ENCODE assay signal across 10 cellular contexts in genomic region chr10:51063659-51064535, GRCh38. TPM values are rescaled to one million over a fixed set of nuclear protein-coding genes. Genes with fewer than 3 reads are reported as not detected.
A peak's percentile ranks its signal among the peaks of the same experiment; 100 is the strongest.
DNase-seq lines count a peak whose midpoint lies in the region; ATAC-seq and TF ChIP-seq lines count a peak whose summit lies in the region.
"Had no signal": no experiment of that assay in that cellular context is flagged by ENCODE, and none has a peak within 500 bp of the region (broad histone marks: within the 10 kb centered on the region; RNA-seq: fewer than 3 reads in every experiment).

No MANE protein-coding gene starts in this region.

- ATAC-seq in GM18508 (IDR thresholded peaks at IDR 0.05; ENCODE audit: insufficient read depth, unreplicated experiment), result peak; percentile 52
- ATAC-seq in GM21576 (IDR thresholded peaks at IDR 0.05; ENCODE audit: unreplicated experiment), result no peak
- no peak for ATAC-seq in GM18505 (IDR thresholded peaks at IDR 0.05; ENCODE audit: unreplicated experiment)

- no peak overlapping the region for H3K4me2 ChIP-seq in OCI-LY7 (ENCODE audit: low read length)

- H3K4me3 ChIP-seq in OCI-LY7 (ENCODE audit: low read depth, low read length, poor library complexity, severe bottlenecking) (no peak overlapping the region), fibroblast of pulmonary artery (replicated peaks; ENCODE audit: low read depth, low read length) (no peak overlapping the region), sigmoid colon (no peak overlapping the region), suprapubic skin (no peak overlapping the region)
- H3K4me3 ChIP-seq: SJSA1 had no signal

- WGBS in sigmoid colon, 2 donors, result 0 to 1% methylated on average over 2 of the region's 2 CpGs
- whole genome bisulfite sequencing in suprapubic skin, result under 1% methylated on average over 2 of the region's 2 CpGs

- no peaks in the 10 kb centered on the region for H3K36me3 ChIP-seq in OCI-LY7 (ENCODE audit: insufficient read depth, low read length)
- no peaks in the 10 kb centered on the region for H3K36me3 ChIP-seq in sigmoid colon
- H3K36me3 ChIP-seq in suprapubic skin, result no peaks in the 10 kb centered on the region
- H3K36me3 ChIP-seq: neutrophil, SJSA1 had no signal

- H3K27me3 ChIP-seq in sigmoid colon, result no peaks in the 10 kb centered on the region
- no peaks in the 10 kb centered on the region for H3K27me3 ChIP-seq in suprapubic skin
- H3K27me3 ChIP-seq: neutrophil, SJSA1 had no signal

- H3K27ac ChIP-seq in OCI-LY7 (ENCODE audit: low read depth, low read length, poor library complexity, severe bottlenecking) (no peak overlapping the region), sigmoid colon (no peak overlapping the region), suprapubic skin (no peak overlapping the region)
- H3K27ac ChIP-seq: neutrophil, SJSA1 had no signal

- H3K9me3 ChIP-seq in OCI-LY7 (ENCODE audit: low read length) (no peaks in the 10 kb centered on the region), sigmoid colon (no peaks in the 10 kb centered on the region), suprapubic skin (no peaks in the 10 kb centered on the region)
- H3K9me3 ChIP-seq: neutrophil, SJSA1 had no signal

- TF ChIP-seq POLR2A in sigmoid colon (IDR thresholded peaks at IDR 0.05), result no peak
- no peak for TF ChIP-seq POLR2A in suprapubic skin (IDR thresholded peaks at IDR 0.05)
- TF ChIP-seq POLR2A in GM18505 (IDR thresholded peaks at IDR 0.05; ENCODE audit: borderline replicate concordance, extremely low read depth, insufficient read depth, insufficient read length), result no peak

- H2AFZ ChIP-seq in OCI-LY7 (ENCODE audit: low read length), result no peak overlapping the region

- no TSS peak for BruUV-seq in OCI-LY7 (replicated peaks; lab: Mats Ljungman, UMichigan)

- peak; percentile 75 for TF ChIP-seq CTCF in OCI-LY7 (conservative IDR thresholded peaks at IDR 0.05; ENCODE audit: low read length)
- peak; percentile 64 for TF ChIP-seq CTCF in fibroblast of pulmonary artery (IDR thresholded peaks at IDR 0.05; ENCODE audit: low read length, missing control alignments)
- peak; percentile 33 to 63 (median 40) for TF ChIP-seq CTCF in sigmoid colon (IDR thresholded peaks at IDR 0.05)
- peak in 1 of 2 donors; percentile 36 for TF ChIP-seq CTCF in suprapubic skin (IDR thresholded peaks at IDR 0.05)

- CTCF ChIA-PET in OCI-LY7 (lab: Charles Lee; ENCODE audit: unreplicated experiment), result no interaction called here

- POLR2A ChIA-PET in OCI-LY7 (lab: Charles Lee), result interaction anchor here (0.7 to 0.9 kb wide), 4 partner anchors 9 to 111 kb away, joined by 3 read pairs; no protein-coding TSS in a partner anchor

- no peaks in the 10 kb centered on the region for H3K9me2 ChIP-seq in OCI-LY7 (ENCODE audit: insufficient read depth, low read length)

- TF ChIP-seq EP300 in sigmoid colon (IDR thresholded peaks at IDR 0.05), result no peak
- TF ChIP-seq EP300 in suprapubic skin (IDR thresholded peaks at IDR 0.05), result no peak

- no peaks in the 10 kb centered on the region for H4K20me1 ChIP-seq in OCI-LY7 (ENCODE audit: insufficient read depth, low read length)

- no peaks in the 10 kb centered on the region for H3K79me2 ChIP-seq in OCI-LY7 (ENCODE audit: insufficient read depth, low read depth, low read length)

- H3K4me1 ChIP-seq in OCI-LY7 (ENCODE audit: insufficient read depth, low read length, poor library complexity, severe bottlenecking), result no peaks in the 10 kb centered on the region
- H3K4me1 ChIP-seq in sigmoid colon, result peaks cover 0 to 13% (median 0%) of the 10 kb centered on the region in 4 donors
- no peaks in the 10 kb centered on the region for H3K4me1 ChIP-seq in suprapubic skin
- H3K4me1 ChIP-seq: SJSA1 had no signal

- DNase-seq in OCI-LY7 (ENCODE audit: low spot score) (peak; percentile 16), fibroblast of pulmonary artery (ENCODE audit: low read depth) (peak; percentile 80), sigmoid colon (no peak), suprapubic skin (ENCODE audit: low spot score in 2 of 2) (no peak), putamen (ENCODE audit: low spot score) (no peak)

- intact Hi-C loops in OCI-LY7 (cut with micrococcal nuclease; ENCODE audit: unreplicated experiment), result loop anchor here (5.0 kb wide), 1 partner anchor 1153 kb away; no protein-coding TSS in a partner anchor
- intact Hi-C loops in sigmoid colon (cut with DNase I), result loop anchor here (2.0 to 5.0 kb wide), 2 partner anchors 359 to 898 kb away; no protein-coding TSS in a partner anchor

RNA-seq across cellular contexts. Expression of gene PRKG1, which starts 10.4 kb away (rescaled TPM):
- total RNA-seq in OCI-LY7 (2014; rRNA removed; shearing (Covaris generic)), result not detected in 2 replicates
- total RNA-seq in OCI-LY7 (2022) (not detected in 2 replicates), sigmoid colon (10 to 100 TPM; 60.2 to 92.9 (median 79.1) TPM), suprapubic skin (1 to 10 TPM; 1.2 to 6.5 (median 2.7) TPM)
- polyA plus RNA-seq in sigmoid colon, result 1 to 10 TPM; 3.7 to 4.2 (median 4.0) TPM
- total RNA-seq: SJSA1 had no signal

Comparison
In these comparisons a context has a peak if more than half of its experiments do, and no peak if none do; other contexts are left out.
1. DNase-seq: peak in OCI-LY7 (single experiment) and fibroblast of pulmonary artery (single experiment); none in sigmoid colon (single experiment), suprapubic skin (0 of 2) and putamen (single experiment).
2. RNA of gene PRKG1, which starts 10.4 kb away (total RNA-seq): 60.2 to 92.9 TPM in sigmoid colon; 1.2 to 6.5 TPM in suprapubic skin and not detected in OCI-LY7; every median in the first group is over 4 times any median in the second.